1 cellular context compared by ENCODE assay signal in the genomic region with DNA sequence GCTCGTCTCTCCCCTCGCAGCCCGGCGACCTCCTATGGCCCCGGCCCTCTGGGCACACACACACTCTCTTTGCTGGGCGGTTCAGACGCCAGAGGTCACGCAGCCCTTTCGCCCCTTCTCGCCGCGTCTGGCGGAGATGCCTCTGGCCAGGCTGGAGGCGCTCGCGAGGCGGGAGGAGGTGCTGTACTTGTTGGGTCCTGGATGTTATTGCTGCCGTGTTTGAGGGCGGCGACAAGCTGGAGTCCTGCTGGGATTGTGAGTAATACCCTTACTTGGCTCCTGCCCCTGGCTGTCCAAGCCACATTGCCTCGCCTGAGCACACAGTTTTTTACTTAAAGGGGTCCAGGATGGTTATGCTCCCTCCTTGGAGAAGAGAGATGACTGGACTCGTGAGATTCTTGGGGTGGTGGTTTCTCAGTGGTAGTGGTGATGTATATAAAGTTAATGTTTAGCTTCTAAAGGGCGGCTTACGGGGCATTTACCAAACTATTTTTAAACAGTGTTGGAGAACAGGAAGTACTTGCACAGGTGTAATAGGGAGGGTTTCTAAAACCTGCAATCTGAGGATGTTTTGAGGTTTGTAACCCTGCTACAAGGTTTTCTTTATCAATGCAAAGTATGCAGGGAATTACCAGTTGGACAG.
TF ChIP-seq lines count a peak whose summit lies in the region.

No MANE protein-coding gene starts in this region.

TF ChIP-seq in K562, 482 proteins besides CTCF, POLR2A, EP300 and RAD21 (continued from another document and continues in another):
- TF ChIP-seq MGA (IDR thresholded peaks at IDR 0.05): no peak
- TF ChIP-seq IFI16 (CRISPR knock-in tag; IDR thresholded peaks at IDR 0.05): no peak
- TF ChIP-seq ZBTB8A (IDR thresholded peaks at IDR 0.05; ENCODE audit: partially characterized antibody): no peak
- TF ChIP-seq, protein P1, sequence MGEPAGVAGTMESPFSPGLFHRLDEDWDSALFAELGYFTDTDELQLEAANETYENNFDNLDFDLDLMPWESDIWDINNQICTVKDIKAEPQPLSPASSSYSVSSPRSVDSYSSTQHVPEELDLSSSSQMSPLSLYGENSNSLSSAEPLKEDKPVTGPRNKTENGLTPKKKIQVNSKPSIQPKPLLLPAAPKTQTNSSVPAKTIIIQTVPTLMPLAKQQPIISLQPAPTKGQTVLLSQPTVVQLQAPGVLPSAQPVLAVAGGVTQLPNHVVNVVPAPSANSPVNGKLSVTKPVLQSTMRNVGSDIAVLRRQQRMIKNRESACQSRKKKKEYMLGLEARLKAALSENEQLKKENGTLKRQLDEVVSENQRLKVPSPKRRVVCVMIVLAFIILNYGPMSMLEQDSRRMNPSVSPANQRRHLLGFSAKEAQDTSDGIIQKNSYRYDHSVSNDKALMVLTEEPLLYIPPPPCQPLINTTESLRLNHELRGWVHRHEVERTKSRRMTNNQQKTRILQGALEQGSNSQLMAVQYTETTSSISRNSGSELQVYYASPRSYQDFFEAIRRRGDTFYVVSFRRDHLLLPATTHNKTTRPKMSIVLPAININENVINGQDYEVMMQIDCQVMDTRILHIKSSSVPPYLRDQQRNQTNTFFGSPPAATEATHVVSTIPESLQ (CRISPR knock-in tag; IDR thresholded peaks at IDR 0.05): 0 out of 2 replicates have a peak, but pooled peaks have one; percentile 6
- TF ChIP-seq GATAD2A (IDR thresholded peaks at IDR 0.05): peak; percentile 65; the same call in 1 of the 2 replicates
- TF ChIP-seq, protein P2, sequence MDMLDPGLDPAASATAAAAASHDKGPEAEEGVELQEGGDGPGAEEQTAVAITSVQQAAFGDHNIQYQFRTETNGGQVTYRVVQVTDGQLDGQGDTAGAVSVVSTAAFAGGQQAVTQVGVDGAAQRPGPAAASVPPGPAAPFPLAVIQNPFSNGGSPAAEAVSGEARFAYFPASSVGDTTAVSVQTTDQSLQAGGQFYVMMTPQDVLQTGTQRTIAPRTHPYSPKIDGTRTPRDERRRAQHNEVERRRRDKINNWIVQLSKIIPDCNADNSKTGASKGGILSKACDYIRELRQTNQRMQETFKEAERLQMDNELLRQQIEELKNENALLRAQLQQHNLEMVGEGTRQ (CRISPR knock-in tag; IDR thresholded peaks at IDR 0.05): no peak
- TF ChIP-seq ZBTB2 (IDR thresholded peaks at IDR 0.05): no peak
- TF ChIP-seq RBM22 (IDR thresholded peaks at IDR 0.05; ENCODE audit: low read depth, low read length, poor library complexity, severe bottlenecking): no peak
- TF ChIP-seq, protein P3, sequence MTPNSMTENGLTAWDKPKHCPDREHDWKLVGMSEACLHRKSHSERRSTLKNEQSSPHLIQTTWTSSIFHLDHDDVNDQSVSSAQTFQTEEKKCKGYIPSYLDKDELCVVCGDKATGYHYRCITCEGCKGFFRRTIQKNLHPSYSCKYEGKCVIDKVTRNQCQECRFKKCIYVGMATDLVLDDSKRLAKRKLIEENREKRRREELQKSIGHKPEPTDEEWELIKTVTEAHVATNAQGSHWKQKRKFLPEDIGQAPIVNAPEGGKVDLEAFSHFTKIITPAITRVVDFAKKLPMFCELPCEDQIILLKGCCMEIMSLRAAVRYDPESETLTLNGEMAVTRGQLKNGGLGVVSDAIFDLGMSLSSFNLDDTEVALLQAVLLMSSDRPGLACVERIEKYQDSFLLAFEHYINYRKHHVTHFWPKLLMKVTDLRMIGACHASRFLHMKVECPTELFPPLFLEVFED (CRISPR knock-in tag; conservative IDR thresholded peaks at IDR 0.05): no peak
- TF ChIP-seq NR2C2 (CRISPR knock-in tag; IDR thresholded peaks at IDR 0.05): peak; percentile 59; the same call in 1 of the 2 replicates
- peak; percentile 84 for TF ChIP-seq NR2C2 (tag; IDR thresholded peaks at IDR 0.05)
- TF ChIP-seq, protein P4, sequence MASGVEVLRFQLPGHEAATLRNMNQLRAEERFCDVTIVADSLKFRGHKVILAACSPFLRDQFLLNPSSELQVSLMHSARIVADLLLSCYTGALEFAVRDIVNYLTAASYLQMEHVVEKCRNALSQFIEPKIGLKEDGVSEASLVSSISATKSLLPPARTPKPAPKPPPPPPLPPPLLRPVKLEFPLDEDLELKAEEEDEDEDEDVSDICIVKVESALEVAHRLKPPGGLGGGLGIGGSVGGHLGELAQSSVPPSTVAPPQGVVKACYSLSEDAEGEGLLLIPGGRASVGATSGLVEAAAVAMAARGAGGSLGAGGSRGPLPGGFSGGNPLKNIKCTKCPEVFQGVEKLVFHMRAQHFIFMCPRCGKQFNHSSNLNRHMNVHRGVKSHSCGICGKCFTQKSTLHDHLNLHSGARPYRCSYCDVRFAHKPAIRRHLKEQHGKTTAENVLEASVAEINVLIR (CRISPR knock-in tag; IDR thresholded peaks at IDR 0.05): no peak
- no peak for TF ChIP-seq PRPF4 (IDR thresholded peaks at IDR 0.05; ENCODE audit: insufficient read depth, low read depth, low read length, poor library complexity, severe bottlenecking)
- TF ChIP-seq FOXJ3 (CRISPR knock-in tag; IDR thresholded peaks at IDR 0.05): no peak
- TF ChIP-seq, protein P5, sequence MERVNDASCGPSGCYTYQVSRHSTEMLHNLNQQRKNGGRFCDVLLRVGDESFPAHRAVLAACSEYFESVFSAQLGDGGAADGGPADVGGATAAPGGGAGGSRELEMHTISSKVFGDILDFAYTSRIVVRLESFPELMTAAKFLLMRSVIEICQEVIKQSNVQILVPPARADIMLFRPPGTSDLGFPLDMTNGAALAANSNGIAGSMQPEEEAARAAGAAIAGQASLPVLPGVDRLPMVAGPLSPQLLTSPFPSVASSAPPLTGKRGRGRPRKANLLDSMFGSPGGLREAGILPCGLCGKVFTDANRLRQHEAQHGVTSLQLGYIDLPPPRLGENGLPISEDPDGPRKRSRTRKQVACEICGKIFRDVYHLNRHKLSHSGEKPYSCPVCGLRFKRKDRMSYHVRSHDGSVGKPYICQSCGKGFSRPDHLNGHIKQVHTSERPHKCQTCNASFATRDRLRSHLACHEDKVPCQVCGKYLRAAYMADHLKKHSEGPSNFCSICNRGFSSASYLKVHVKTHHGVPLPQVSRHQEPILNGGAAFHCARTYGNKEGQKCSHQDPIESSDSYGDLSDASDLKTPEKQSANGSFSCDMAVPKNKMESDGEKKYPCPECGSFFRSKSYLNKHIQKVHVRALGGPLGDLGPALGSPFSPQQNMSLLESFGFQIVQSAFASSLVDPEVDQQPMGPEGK (CRISPR knock-in tag; IDR thresholded peaks at IDR 0.05; ENCODE audit: borderline replicate concordance): no peak
- no peak for TF ChIP-seq ZNF717 (CRISPR knock-in tag; IDR thresholded peaks at IDR 0.05)
- no peak for TF ChIP-seq ZNF518B (CRISPR knock-in tag; IDR thresholded peaks at IDR 0.05)
- no peak for TF ChIP-seq JUNB (CRISPR knock-in tag; conservative IDR thresholded peaks at IDR 0.05)
- TF ChIP-seq ZSCAN32 (CRISPR knock-in tag; IDR thresholded peaks at IDR 0.05): no peak
- TF ChIP-seq MYBL2 (IDR thresholded peaks at IDR 0.05; ENCODE audit: low read depth): no peak
- no peak for TF ChIP-seq MYBL2 (CRISPR knock-in tag; IDR thresholded peaks at IDR 0.05; ENCODE audit: borderline replicate concordance)
- TF ChIP-seq TGIF2 (CRISPR knock-in tag; IDR thresholded peaks at IDR 0.05): peak; percentile 56; the same call in 1 of the 2 replicates
- TF ChIP-seq BCOR (IDR thresholded peaks at IDR 0.05): peak; percentile 35; the same call in 1 of the 2 replicates
